ENCODE assay signal across 1 cellular context in the genomic region with DNA sequence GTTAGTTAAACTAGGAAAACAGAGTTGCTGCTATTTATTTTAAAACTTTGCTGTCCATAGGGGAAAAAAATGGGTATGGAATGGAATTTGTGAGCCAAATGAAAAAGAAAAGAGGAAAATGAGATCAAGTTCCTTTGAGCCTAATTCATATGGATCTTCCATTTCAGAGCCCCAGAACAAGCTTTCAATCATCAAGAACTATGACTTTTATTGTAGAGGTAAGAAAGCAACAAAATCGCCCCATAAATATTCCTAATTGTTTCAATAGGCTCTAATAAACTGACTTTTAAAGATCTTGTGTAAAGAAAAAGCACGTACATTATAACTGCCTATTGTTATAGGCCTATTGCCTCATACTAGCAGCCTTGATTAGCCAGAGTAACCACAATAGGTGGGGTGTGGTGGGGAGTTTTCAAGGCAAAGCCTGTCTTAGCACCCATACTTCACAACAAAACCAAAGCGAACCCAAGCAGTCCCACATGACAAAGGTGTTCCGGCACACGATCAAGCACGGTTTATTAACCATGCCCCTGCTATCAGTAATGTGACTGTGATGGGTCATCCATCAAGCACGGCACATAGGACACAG.
TF ChIP-seq lines count a peak whose summit lies in the region.

No MANE protein-coding gene starts in this region.

TF ChIP-seq in GM23338, 12 proteins besides CTCF, POLR2A, EP300 and RAD21 (continued from another document):
- no peak for TF ChIP-seq STAT1 (IDR thresholded peaks at IDR 0.05; ENCODE audit: unreplicated experiment)
- no peak for TF ChIP-seq CREB1 (CRISPR knock-in tag; IDR thresholded peaks at IDR 0.05; ENCODE audit: low read depth)
- TF ChIP-seq NANOG (IDR thresholded peaks at IDR 0.05; ENCODE audit: borderline replicate concordance) = no peak
